In the genomic region with DNA sequence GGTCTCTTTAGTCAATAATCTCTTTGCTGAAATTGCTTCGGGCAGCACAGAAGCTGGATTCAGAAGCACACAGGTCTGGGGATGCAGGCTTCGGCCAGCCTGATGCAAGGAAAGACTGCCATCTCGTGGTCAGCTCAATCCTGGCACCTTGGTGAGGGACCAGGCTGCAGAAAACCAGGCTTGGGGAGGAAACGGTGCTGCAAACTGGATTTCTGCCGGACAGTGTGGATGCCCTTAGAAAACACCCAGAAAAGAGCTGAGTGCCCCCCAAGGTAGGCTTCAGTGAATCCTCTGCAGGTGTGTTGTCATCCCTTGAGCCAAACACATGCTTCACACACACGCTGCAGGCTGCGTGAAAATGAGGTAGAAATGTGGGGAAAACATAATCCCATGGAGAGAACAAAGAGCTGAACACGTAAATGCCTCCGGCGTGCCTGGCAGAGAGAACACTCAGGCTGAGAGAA, we compare ENCODE assay signal across 8 cellular contexts.
A peak's percentile ranks its signal among the peaks of the same experiment; 100 is the strongest.
DNase-seq lines count a peak whose midpoint lies in the region; ATAC-seq, FAIRE-seq and TF ChIP-seq lines count a peak whose summit lies in the region.

No MANE protein-coding gene starts in this region.

- H3K36me3 Mint-ChIP-seq in activated naive CD8-positive, alpha-beta T cell treated with anti-CD3 and anti-CD28 coated beads, Interleukin-2, amount 10 ng/mL, durations not matched to agents 7 days and 5 days, result no peaks in the 10 kb centered on the region

- TF ChIP-seq CTCF in AG10803 (conservative IDR thresholded peaks at IDR 0.05; ENCODE audit: low read length), result peak; percentile 85

- H3K4me1 Mint-ChIP-seq in activated naive CD8-positive, alpha-beta T cell treated with anti-CD3 and anti-CD28 coated beads, Interleukin-2, amount 10 ng/mL, durations not matched to agents 7 days and 5 days, result peaks cover 3% of the 10 kb centered on the region

- DNase-seq in AG10803 (ENCODE audit: low read depth), result peak; percentile 59
- peak; percentile 11 for DNase-seq in GM18507 (ENCODE audit: extremely low spot score, insufficient read length, low read depth)
- DNase-seq in HTR-8/SVneo (ENCODE audit: insufficient read length, low spot score), result peak; percentile 54
- DNase-seq in RPMI7951 (ENCODE audit: low read depth), result peak; percentile 64
- peak; percentile 37 for DNase-seq in activated naive CD8-positive, alpha-beta T cell treated with anti-CD3 and anti-CD28 coated beads, Interleukin-2, amount 10 ng/mL, durations not matched to agents 7 days and 5 days
- peak; percentile 50 for DNase-seq in left ventricle myocardium superior
- DNase-seq in skeletal muscle cell (ENCODE audit: low read depth), result peak; percentile 8

- H3K9me3 Mint-ChIP-seq in activated naive CD8-positive, alpha-beta T cell treated with anti-CD3 and anti-CD28 coated beads, Interleukin-2, amount 10 ng/mL, durations not matched to agents 7 days and 5 days, result peaks cover 1% of the 10 kb centered on the region

- H3K4me3 ChIP-seq in AG10803 (ENCODE audit: low read length) (no peak overlapping the region), skeletal muscle cell (ENCODE audit: low read depth, low read length) (no peak overlapping the region)

- intact Hi-C loops in left ventricle myocardium superior (cut with micrococcal nuclease), result no loop called here

- peaks cover 16% of the 10 kb centered on the region for H3K27me3 Mint-ChIP-seq in activated naive CD8-positive, alpha-beta T cell treated with anti-CD3 and anti-CD28 coated beads, Interleukin-2, amount 10 ng/mL, durations not matched to agents 7 days and 5 days

- no peak overlapping the region for H3K27ac Mint-ChIP-seq in activated naive CD8-positive, alpha-beta T cell treated with anti-CD3 and anti-CD28 coated beads, Interleukin-2, amount 10 ng/mL, durations not matched to agents 7 days and 5 days

- FAIRE-seq in GM18507 (lab: Jason Lieb, UNC) (peak; percentile 78), HTR-8/SVneo (lab: Jason Lieb, UNC) (peak; percentile 66)

- POLR2A ChIA-PET in activated naive CD8-positive, alpha-beta T cell treated with anti-CD3 and anti-CD28 coated beads, Interleukin-2, amount 10 ng/mL, durations not matched to agents 7 days and 5 days (lab: Charles Lee), result no interaction called here

- no peak overlapping the region for H3K4me3 Mint-ChIP-seq in activated naive CD8-positive, alpha-beta T cell treated with anti-CD3 and anti-CD28 coated beads, Interleukin-2, amount 10 ng/mL, durations not matched to agents 7 days and 5 days

- peak; percentile 56 for ATAC-seq in activated naive CD8-positive, alpha-beta T cell treated with anti-CD3 and anti-CD28 coated beads, Interleukin-2, amount 10 ng/mL, durations not matched to agents 7 days and 5 days (ENCODE audit: low read depth)
- ATAC-seq in left ventricle myocardium superior (peak; percentile 63), GM19328 (IDR thresholded peaks at IDR 0.05; ENCODE audit: unreplicated experiment) (no peak)

Comparison
In these comparisons a context has a peak if more than half of its experiments do, and no peak if none do; other contexts are left out.
1. DNase-seq: peak in every context shown above with its lines; median percentile 64 in RPMI7951; 59 in AG10803; 54 in HTR-8/SVneo; 50 in left ventricle myocardium superior; 37 in activated naive CD8-positive, alpha-beta T cell treated with anti-CD3 and anti-CD28 coated beads, Interleukin-2, amount 10 ng/mL, durations not matched to agents 7 days and 5 days; 11 in GM18507; 8 in skeletal muscle cell.